Comparison of ENCODE assay signal across 1 cellular context in genomic region chr4:96739101-96739500, GRCh38.
TF ChIP-seq lines count a peak whose summit lies in the region.

No MANE protein-coding gene starts in this region.

TF ChIP-seq in HCT116, 20 proteins besides CTCF, POLR2A, EP300 and RAD21 (continued from another document):
- TF ChIP-seq REST (IDR thresholded peaks at IDR 0.05; ENCODE audit: low read depth): no peak
- TF ChIP-seq CBX3 (IDR thresholded peaks at IDR 0.05; ENCODE audit: low read depth): no peak
- TF ChIP-seq POLR2AphosphoS5 (IDR thresholded peaks at IDR 0.05; ENCODE audit: low read depth, low read length): no peak
- no peak for TF ChIP-seq YY1 (IDR thresholded peaks at IDR 0.05; ENCODE audit: extremely low read depth, insufficient replicate concordance, low read depth, low read length)
